In the genomic region with DNA sequence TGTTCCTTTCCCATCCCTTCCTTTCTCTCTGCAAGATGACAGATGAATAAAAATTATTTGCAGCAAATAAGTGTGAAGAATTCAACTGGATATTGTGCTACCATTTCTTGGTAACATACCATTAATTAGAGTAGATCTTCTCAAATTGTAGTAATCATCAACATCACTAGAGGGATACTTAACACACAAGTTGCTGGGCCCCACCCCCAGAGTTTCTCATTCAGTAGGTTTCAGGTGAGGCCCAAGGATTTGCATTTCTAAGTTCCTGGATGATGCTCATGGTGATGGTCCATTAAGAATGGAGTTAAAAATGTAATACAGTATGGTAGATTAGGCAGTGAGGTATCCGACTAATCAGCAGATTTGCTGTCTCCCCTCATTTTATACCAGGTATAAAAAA, we compare ENCODE assay signal across 17 cellular contexts.
DNase-seq lines count a peak whose midpoint lies in the region; ATAC-seq and TF ChIP-seq lines count a peak whose summit lies in the region.
"Had no signal": no experiment of that assay in that cellular context is flagged by ENCODE, and none has a peak within 500 bp of the region (broad histone marks: within the 10 kb centered on the region; RNA-seq: fewer than 3 reads in every experiment).

No MANE protein-coding gene starts in this region.

- TF ChIP-seq CTCF in OCI-LY3 (IDR thresholded peaks at IDR 0.05; ENCODE audit: low read depth, low read length) (peak; percentile 44), body of pancreas (IDR thresholded peaks at IDR 0.05) (no peak)

- no peaks in the 10 kb centered on the region for H4K20me1 ChIP-seq in OCI-LY3 (ENCODE audit: insufficient read depth, low read length)

- H3K9me3 ChIP-seq in OCI-LY3 (ENCODE audit: insufficient read depth, low read length) (no peaks in the 10 kb centered on the region), body of pancreas (no peaks in the 10 kb centered on the region)
- H3K9me3 ChIP-seq: esophagus squamous epithelium, testis had no signal

- no peak overlapping the region for H3K9ac ChIP-seq in OCI-LY3 (ENCODE audit: low read length)

- no peaks in the 10 kb centered on the region for H3K27me3 ChIP-seq in OCI-LY3 (ENCODE audit: low read depth, low read length)
- H3K27me3 ChIP-seq in body of pancreas: no peaks in the 10 kb centered on the region
- H3K27me3 ChIP-seq: esophagus squamous epithelium, testis had no signal

- 91 to 92% methylated on average over 1 of the region's 1 CpG for WGBS in body of pancreas, 2 donors

- H3K27me3 Mint-ChIP-seq in stimulated activated memory B cell treated with anti-CD40 and anti-IgM and Interleukin-4, amounts not matched to agents 10 μg/mL and 1 μg/mL and 100 μg/mL, for 72 hours: no peaks in the 10 kb centered on the region
- no peaks in the 10 kb centered on the region for H3K27me3 Mint-ChIP-seq in activated naive CD4-positive, alpha-beta T cell treated with anti-CD3 and anti-CD28 coated beads for 36 hours (ENCODE audit: low read depth)

- DNase-seq in body of pancreas (no peak), midbrain (lab: John Stamatoyannopoulos, UW) (no peak)
- no peak for DNase-seq in activated naive CD4-positive, alpha-beta T cell treated with anti-CD3 and anti-CD28 coated beads for 36 hours
- DNase-seq: activated CD4-positive, alpha-beta T cell treated with anti-CD3 and anti-CD28 coated beads, Interleukin-2, amount 50 U/mL, for 1 hour; activated gamma-delta T cell treated with Interleukin-2 at 50 U/mL for 16 hours; cerebellar nuclear complex; EL; esophagus squamous epithelium; NCI-H1105 treated with DMSO at 0.1 percent for 48 hours; SW 1271; testis had no signal

- peak overlapping the region; percentile 45 for H3K4me2 ChIP-seq in OCI-LY3 (ENCODE audit: low read length)

- H3K36me3 Mint-ChIP-seq in stimulated activated memory B cell treated with anti-CD40 and anti-IgM and Interleukin-4, amounts not matched to agents 10 μg/mL and 1 μg/mL and 100 μg/mL, for 72 hours: no peaks in the 10 kb centered on the region
- no peaks in the 10 kb centered on the region for H3K36me3 Mint-ChIP-seq in activated naive CD4-positive, alpha-beta T cell treated with anti-CD3 and anti-CD28 coated beads for 36 hours (ENCODE audit: low read depth)

- H3K9me3 Mint-ChIP-seq in stimulated activated memory B cell treated with anti-CD40 and anti-IgM and Interleukin-4, amounts not matched to agents 10 μg/mL and 1 μg/mL and 100 μg/mL, for 72 hours: peaks cover 5% of the 10 kb centered on the region
- peaks cover 3% of the 10 kb centered on the region for H3K9me3 Mint-ChIP-seq in activated naive CD4-positive, alpha-beta T cell treated with anti-CD3 and anti-CD28 coated beads for 36 hours

- H3K27ac ChIP-seq in OCI-LY3 (ENCODE audit: low read length) (no peak overlapping the region), body of pancreas (no peak overlapping the region)
- H3K27ac ChIP-seq: esophagus squamous epithelium, HL-60, testis had no signal

- CTCF ChIA-PET in activated naive CD4-positive, alpha-beta T cell treated with anti-CD3 and anti-CD28 coated beads for 36 hours (lab: Charles Lee): no interaction called here

- H3K4me3 ChIP-seq in OCI-LY3 (ENCODE audit: low read length) (no peak overlapping the region), body of pancreas (no peak overlapping the region)
- H3K4me3 ChIP-seq: esophagus squamous epithelium, testis had no signal

- H3K27ac Mint-ChIP-seq in stimulated activated memory B cell treated with anti-CD40 and anti-IgM and Interleukin-4, amounts not matched to agents 10 μg/mL and 1 μg/mL and 100 μg/mL, for 72 hours: no peak overlapping the region
- no peak overlapping the region for H3K27ac Mint-ChIP-seq in activated naive CD4-positive, alpha-beta T cell treated with anti-CD3 and anti-CD28 coated beads for 36 hours

- H3K36me3 ChIP-seq in OCI-LY3 (replicated peaks; ENCODE audit: low read depth, low read length): no peaks in the 10 kb centered on the region
- no peaks in the 10 kb centered on the region for H3K36me3 ChIP-seq in body of pancreas (replicated peaks in 1 of 2; ENCODE audit: insufficient read depth in 1 of 2, low read depth in 2 of 2)
- H3K36me3 ChIP-seq: esophagus squamous epithelium had no signal

- intact Hi-C loops in body of pancreas (cut with DNase I): no loop called here
- intact Hi-C loops in activated naive CD4-positive, alpha-beta T cell treated with anti-CD3 and anti-CD28 coated beads for 36 hours (cut with micrococcal nuclease): no loop called here

- ATAC-seq in GM18498 (IDR thresholded peaks at IDR 0.05; ENCODE audit: unreplicated experiment) (peak; percentile 73), GM21526 (IDR thresholded peaks at IDR 0.05; ENCODE audit: low FRiP score, unreplicated experiment) (peak; percentile 94), HG03045 (IDR thresholded peaks at IDR 0.05; ENCODE audit: unreplicated experiment) (peak; percentile 72), body of pancreas (no peak)
- ATAC-seq in stimulated activated memory B cell treated with anti-CD40 and anti-IgM and Interleukin-4, amounts not matched to agents 10 μg/mL and 1 μg/mL and 100 μg/mL, for 72 hours: no peak

- H3K4me1 Mint-ChIP-seq in stimulated activated memory B cell treated with anti-CD40 and anti-IgM and Interleukin-4, amounts not matched to agents 10 μg/mL and 1 μg/mL and 100 μg/mL, for 72 hours: no peaks in the 10 kb centered on the region
- H3K4me1 Mint-ChIP-seq in activated naive CD4-positive, alpha-beta T cell treated with anti-CD3 and anti-CD28 coated beads for 36 hours (ENCODE audit: low read depth): no peaks in the 10 kb centered on the region

- peaks cover 13% of the 10 kb centered on the region for H3K4me1 ChIP-seq in OCI-LY3 (ENCODE audit: low read length)
- no peaks in the 10 kb centered on the region for H3K4me1 ChIP-seq in body of pancreas
- H3K4me1 ChIP-seq: esophagus squamous epithelium, testis had no signal

- TF ChIP-seq POLR2A in body of pancreas (IDR thresholded peaks at IDR 0.05): no peak

- no peak overlapping the region for H3K4me3 Mint-ChIP-seq in stimulated activated memory B cell treated with anti-CD40 and anti-IgM and Interleukin-4, amounts not matched to agents 10 μg/mL and 1 μg/mL and 100 μg/mL, for 72 hours
- H3K4me3 Mint-ChIP-seq in activated naive CD4-positive, alpha-beta T cell treated with anti-CD3 and anti-CD28 coated beads for 36 hours: no peak overlapping the region

- 0 out of 2 replicates have a peak overlapping the region, but pooled peaks have one; percentile 23 for H2AFZ ChIP-seq in OCI-LY3 (ENCODE audit: low read depth, low read length)

- no peaks in the 10 kb centered on the region for H3K79me2 ChIP-seq in OCI-LY3 (ENCODE audit: low read length)

Comparison
In these comparisons a context has a peak if more than half of its experiments do, and no peak if none do; other contexts are left out.
1. ATAC-seq: peak in GM18498 (single experiment), GM21526 (single experiment) and HG03045 (single experiment); none in body of pancreas (single experiment) and stimulated activated memory B cell treated with anti-CD40 and anti-IgM and Interleukin-4, amounts not matched to agents 10 μg/mL and 1 μg/mL and 100 μg/mL, for 72 hours (single experiment).